ENCODE assay signal across 10 cellular contexts in the genomic region with DNA sequence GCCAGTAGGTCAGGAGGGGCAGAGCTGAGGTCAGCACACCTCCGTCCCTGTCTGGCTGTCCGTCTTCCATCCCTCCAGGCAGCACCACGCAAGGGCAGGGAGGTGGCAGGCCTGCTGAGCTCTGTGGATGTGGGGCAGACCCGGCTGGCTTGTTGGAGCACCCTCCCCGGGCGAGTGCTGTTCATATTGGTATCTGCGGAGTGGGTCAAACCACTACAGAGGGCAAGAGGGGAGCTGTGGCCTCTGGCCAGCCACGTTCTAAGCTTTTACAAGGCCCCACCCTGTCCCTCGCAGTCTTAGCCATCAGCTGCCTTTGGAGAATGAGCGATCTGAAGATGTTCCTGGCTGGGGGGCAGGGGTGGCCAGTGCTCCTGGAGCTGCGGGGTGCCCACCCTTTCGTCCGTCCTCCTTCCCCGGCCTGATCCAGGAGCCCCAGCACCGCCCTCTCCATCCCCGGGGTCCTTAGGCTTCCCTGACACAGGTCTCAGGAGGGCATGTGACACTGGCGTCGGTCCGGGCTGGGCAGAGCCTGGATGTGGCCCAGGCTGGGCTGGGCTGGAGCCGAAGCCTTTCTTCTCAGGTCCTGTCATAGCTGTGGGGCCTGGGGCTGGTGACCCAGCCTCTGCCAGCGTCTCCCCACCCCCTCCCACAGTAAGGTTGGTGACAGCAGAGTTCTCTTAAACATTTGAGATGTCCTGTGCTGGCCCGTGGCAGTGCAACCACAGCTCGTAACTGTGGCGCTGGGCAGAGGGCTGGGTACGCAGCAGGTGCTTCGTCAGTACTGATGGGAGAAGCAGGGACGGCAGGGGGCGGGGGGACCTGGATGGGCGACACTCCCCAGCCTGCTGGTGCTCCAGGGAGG. TPM values are rescaled to one million over a fixed set of nuclear protein-coding genes. Genes with fewer than 3 reads are reported as not detected.
DNase-seq lines count a peak whose midpoint lies in the region; ATAC-seq and TF ChIP-seq lines count a peak whose summit lies in the region.
"Had no signal": no experiment of that assay in that cellular context is flagged by ENCODE, and none has a peak within 500 bp of the region (broad histone marks: within the 10 kb centered on the region; RNA-seq: fewer than 3 reads in every experiment).

No MANE protein-coding gene starts in this region.

- TF ChIP-seq CTCF in GM12875 (IDR thresholded peaks at IDR 0.05; ENCODE audit: borderline replicate concordance, insufficient read depth, low read depth, low read length) = no peak
- no peak for TF ChIP-seq CTCF in OCI-LY3 (IDR thresholded peaks at IDR 0.05; ENCODE audit: low read depth, low read length)
- TF ChIP-seq CTCF in heart right ventricle (IDR thresholded peaks at IDR 0.05) = no peak
- no peak for TF ChIP-seq CTCF in psoas muscle (IDR thresholded peaks at IDR 0.05)
- TF ChIP-seq CTCF in uterus (IDR thresholded peaks at IDR 0.05) = no peak

- H3K9me3 ChIP-seq in OCI-LY3 (ENCODE audit: insufficient read depth, low read length) (no peaks in the 10 kb centered on the region), heart right ventricle (no peaks in the 10 kb centered on the region), psoas muscle (no peaks in the 10 kb centered on the region), uterus (no peaks in the 10 kb centered on the region)
- H3K9me3 ChIP-seq: sigmoid colon had no signal

- H3K4me1 ChIP-seq in OCI-LY3 (ENCODE audit: low read length) (peaks cover 78% of the 10 kb centered on the region), heart right ventricle (peaks cover 58 to 95% (median 70%) of the 10 kb centered on the region in 9 donors), psoas muscle (peaks cover 17% of the 10 kb centered on the region), uterus (no peaks in the 10 kb centered on the region)

- H3K79me2 ChIP-seq in OCI-LY3 (ENCODE audit: low read length) = peaks cover 80% of the 10 kb centered on the region

- no peak overlapping the region for H2AFZ ChIP-seq in OCI-LY3 (ENCODE audit: low read depth, low read length)

- peaks cover 3% of the 10 kb centered on the region for H3K36me3 ChIP-seq in OCI-LY3 (replicated peaks; ENCODE audit: low read depth, low read length)
- H3K36me3 ChIP-seq in heart right ventricle = no peaks in the 10 kb centered on the region
- H3K36me3 ChIP-seq in psoas muscle (ENCODE audit: insufficient read depth in 1 of 2, low read depth in 1 of 2) = no peaks in the 10 kb centered on the region
- no peaks in the 10 kb centered on the region for H3K36me3 ChIP-seq in uterus
- H3K36me3 ChIP-seq: sigmoid colon had no signal

- 56 to 60% methylated on average over 28 to 29 of the region's 29 CpGs for WGBS in heart right ventricle, 2 donors
- 77 to 85% (median 78%) methylated on average over 29 of the region's 29 CpGs for WGBS in psoas muscle, 3 donors

- peak overlapping the region; percentile 97 for H3K4me2 ChIP-seq in OCI-LY3 (ENCODE audit: low read length)

- TF ChIP-seq POLR2A in uterus (IDR thresholded peaks at IDR 0.05) = no peak

- peak overlapping the region; percentile 98 for H3K9ac ChIP-seq in OCI-LY3 (ENCODE audit: low read length)

- peaks cover 3% of the 10 kb centered on the region; the same call in 1 of the 2 replicates for H4K20me1 ChIP-seq in OCI-LY3 (ENCODE audit: insufficient read depth, low read length)

- ATAC-seq in heart right ventricle = peak; percentile 22 to 75 (median 64)
- peak; percentile 54 to 65 (median 62) for ATAC-seq in psoas muscle
- no peak for ATAC-seq in GM18858 (IDR thresholded peaks at IDR 0.05; ENCODE audit: unreplicated experiment)

- intact Hi-C loops in heart right ventricle (cut with DNase I) = loop anchor here in 1 of 10 donors (5.0 kb wide), 1 partner anchor 34 kb away; a partner anchor contains a TSS
- intact Hi-C loops in psoas muscle (cut with DNase I) = no loop called here
- intact Hi-C loops in uterus (cut with DNase I; ENCODE audit: low total_unique reads) = no loop called here

- H3K27ac ChIP-seq in OCI-LY3 (ENCODE audit: low read length) = peak overlapping the region; percentile 91
- H3K27ac ChIP-seq in heart right ventricle = peak overlapping the region in 9 of 10 donors; percentile 69 to 89 (median 81)
- peak overlapping the region; percentile 30 for H3K27ac ChIP-seq in psoas muscle
- H3K27ac ChIP-seq in uterus = no peak overlapping the region
- H3K27ac ChIP-seq: sigmoid colon, VCaP had no signal

- H3K4me3 ChIP-seq in GM12875 (ENCODE audit: low read depth, low read length) = peak overlapping the region; percentile 51
- H3K4me3 ChIP-seq in OCI-LY3 (ENCODE audit: low read length) = peak overlapping the region; percentile 81
- peak overlapping the region in 1 of 10 donors; percentile 18 for H3K4me3 ChIP-seq in heart right ventricle
- no peak overlapping the region for H3K4me3 ChIP-seq in psoas muscle
- no peak overlapping the region for H3K4me3 ChIP-seq in uterus
- H3K4me3 ChIP-seq: sigmoid colon had no signal

- no peaks in the 10 kb centered on the region for H3K27me3 ChIP-seq in OCI-LY3 (ENCODE audit: low read depth, low read length)
- H3K27me3 ChIP-seq in heart right ventricle = no peaks in the 10 kb centered on the region
- H3K27me3 ChIP-seq in psoas muscle (ENCODE audit: insufficient read depth in 3 of 3, low read length in 2 of 3) = no peaks in the 10 kb centered on the region
- no peaks in the 10 kb centered on the region for H3K27me3 ChIP-seq in uterus
- H3K27me3 ChIP-seq: sigmoid colon had no signal

- DNase-seq in heart right ventricle = peak; percentile 64 to 72
- DNase-seq in psoas muscle = peak in 1 of 2 donors; percentile 64
- DNase-seq in NCI-H1105 treated with DMSO at 0.1 percent for 48 hours (lab: John Stamatoyannopoulos, UW) = no peak
- DNase-seq in uterus = no peak
- DNase-seq in dedifferentiated amniotic fluid mesenchymal stem cell (ENCODE audit: extremely low spot score) = no peak
- DNase-seq: sigmoid colon had no signal

RNA-seq across cellular contexts. Expression of a gene that starts 31.7 kb away (rescaled TPM):
- total RNA-seq in heart right ventricle = 100 to 1,000 TPM in 3 of 10 donors, 10 to 100 TPM in 7; 53.9 to 143 (median 71.0) TPM
- 10 to 100 TPM; 29.3 to 33.3 TPM for polyA plus RNA-seq in heart right ventricle
- 10 to 100 TPM; 17.8 to 39.3 (median 36.9) TPM for total RNA-seq in psoas muscle
- polyA plus RNA-seq in psoas muscle = 10 to 100 TPM; 11.3 to 16.6 (median 11.3) TPM
- total RNA-seq in uterus = 10 to 100 TPM in 3 of 4 donors, 1 to 10 TPM in 1; 5.6 to 37.0 (median 15.2) TPM

RNA-seq across cellular contexts. Expression of a gene that starts 51.1 kb away (rescaled TPM):
- total RNA-seq in heart right ventricle (10 to 100 TPM in 7 of 10 donors, 1 to 10 TPM in 3; 5.5 to 16.7 (median 11.8) TPM), psoas muscle (under 1 TPM; 0.10 to 0.39 (median 0.20) TPM), uterus (10 to 100 TPM in 1 of 4 donors, 1 to 10 TPM in 3; 1.5 to 15.8 (median 8.4) TPM)
- polyA plus RNA-seq in heart right ventricle (1 to 10 TPM; 4.0 to 6.4 TPM), psoas muscle (under 1 TPM; 0.09 to 0.18 (median 0.18) TPM)

Comparison
In these comparisons a context has a peak if more than half of its experiments do, and no peak if none do; other contexts are left out.
1. H3K4me3 ChIP-seq: peak in GM12875 (single experiment) and OCI-LY3 (single experiment); none in psoas muscle (single experiment) and uterus (0 of 2).
2. H3K27ac ChIP-seq: peak in OCI-LY3 (single experiment), heart right ventricle (9 of 10) and psoas muscle (single experiment); none in uterus (0 of 2).
3. DNase-seq: peak in heart right ventricle (2 of 2); none in NCI-H1105 treated with DMSO at 0.1 percent for 48 hours (single experiment), uterus (0 of 2) and dedifferentiated amniotic fluid mesenchymal stem cell (single experiment).